In the genomic region with DNA sequence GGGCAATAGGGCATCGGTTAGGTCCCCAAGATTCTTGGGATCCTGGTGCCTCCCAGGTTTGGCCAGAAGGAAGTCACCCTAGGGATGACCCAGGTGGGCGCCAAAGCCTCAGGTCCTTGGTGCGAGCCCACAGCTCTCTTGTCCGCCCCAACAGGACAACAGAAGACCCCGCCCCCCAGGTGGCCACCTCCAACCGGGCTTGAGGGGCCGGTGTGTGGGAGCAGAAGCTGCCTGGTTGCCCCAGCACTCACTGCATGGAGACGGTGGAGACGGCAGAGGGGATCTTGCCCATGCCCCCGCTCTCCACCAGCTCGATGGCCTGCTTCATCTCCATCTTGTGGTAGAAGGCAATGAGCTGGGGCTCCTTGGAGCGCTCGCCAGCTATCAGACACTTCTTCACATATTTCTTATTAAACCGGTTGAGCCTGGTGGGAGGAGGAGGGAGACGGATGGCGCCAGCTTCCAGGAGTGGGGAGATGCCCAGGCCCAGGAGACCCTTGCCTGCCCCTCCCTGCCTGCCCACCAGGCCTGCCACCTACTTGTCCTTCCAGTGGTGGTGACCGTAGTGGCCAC, we compare ENCODE assay signal across 12 cellular contexts. TPM values are rescaled to one million over a fixed set of nuclear protein-coding genes. Genes with fewer than 3 reads are reported as not detected.
DNase-seq lines count a peak whose midpoint lies in the region; ATAC-seq and TF ChIP-seq lines count a peak whose summit lies in the region.
"Had no signal": no experiment of that assay in that cellular context is flagged by ENCODE, and none has a peak within 500 bp of the region (broad histone marks: within the 10 kb centered on the region; RNA-seq: fewer than 3 reads in every experiment).

No MANE protein-coding gene starts in this region.

- H2BK12ac ChIP-seq in mesenchymal stem cell (ENCODE audit: low read length in 2 of 2): peak overlapping the region in 1 of 2 experiments; percentile 79

- TF ChIP-seq CTCF in HEK293 (tag by site-specific recombination; IDR thresholded peaks at IDR 0.05): no peak
- TF ChIP-seq CTCF in omental fat pad (IDR thresholded peaks at IDR 0.05): no peak

- no peaks in the 10 kb centered on the region for H3K9me3 Mint-ChIP-seq in stimulated activated memory B cell treated with anti-CD40 and anti-IgM and Interleukin-4, amounts not matched to agents 10 μg/mL and 1 μg/mL and 100 μg/mL, for 72 hours

- H3K4me3 ChIP-seq in HEK293 (ENCODE audit: low read depth, low read length) (no peak overlapping the region), NT2/D1 (ENCODE audit: insufficient read length, low read depth) (no peak overlapping the region), mesenchymal stem cell (ENCODE audit: insufficient read depth in 1 of 2, low read depth in 1 of 2, low read length in 2 of 2) (no peak overlapping the region)
- H3K4me3 ChIP-seq: Peyer's patch, SJCRH30 had no signal

- ATAC-seq in stimulated activated memory B cell treated with anti-CD40 and anti-IgM and Interleukin-4, amounts not matched to agents 10 μg/mL and 1 μg/mL and 100 μg/mL, for 72 hours: no peak
- ATAC-seq in omental fat pad (ENCODE audit: low FRiP score) (no peak), GM18498 (IDR thresholded peaks at IDR 0.05; ENCODE audit: unreplicated experiment) (no peak)

- H3K79me1 ChIP-seq in mesenchymal stem cell (replicated peaks; ENCODE audit: low read length, poor library complexity, severe bottlenecking): no peaks in the 10 kb centered on the region

- no peak overlapping the region for H2BK120ac ChIP-seq in mesenchymal stem cell (ENCODE audit: low read depth, low read length)

- H3K27ac Mint-ChIP-seq in stimulated activated memory B cell treated with anti-CD40 and anti-IgM and Interleukin-4, amounts not matched to agents 10 μg/mL and 1 μg/mL and 100 μg/mL, for 72 hours: peak overlapping the region; percentile 34

- H3K18ac ChIP-seq in mesenchymal stem cell (ENCODE audit: low read depth in 1 of 2, low read length in 2 of 2): peak overlapping the region in 1 of 2 experiments; percentile 41

- no peaks in the 10 kb centered on the region for H3K9me3 ChIP-seq in HEK293 (ENCODE audit: control insufficient read depth, insufficient read depth, low read depth, low read length)
- no peaks in the 10 kb centered on the region for H3K9me3 ChIP-seq in NT2/D1 (ENCODE audit: insufficient read depth, low read length)
- H3K9me3 ChIP-seq in mesenchymal stem cell (ENCODE audit: control insufficient read depth, low read length): no peaks in the 10 kb centered on the region
- H3K9me3 ChIP-seq: Peyer's patch, SJCRH30 had no signal

- no peak overlapping the region for H2AK5ac ChIP-seq in mesenchymal stem cell (ENCODE audit: low read length, severe bottlenecking)

- CTCF ChIA-PET in HEK293 (lab: Yijun Ruan, JAX): interaction anchor here (0.6 to 15.2 kb wide), 31 partner anchors 9 to 560 kb away, joined by 3 to 329 read pairs (median 4); partner anchors contain the start of gene WDTC1

- POLR2A ChIA-PET in HEK293 (lab: Yijun Ruan, JAX): interaction anchor here (0.6 to 2.4 kb wide), 3 partner anchors 52 to 199 kb away, joined by 3 to 8 read pairs (median 5); partner anchors contain the start of gene SLC9A1

- H3K14ac ChIP-seq in mesenchymal stem cell (ENCODE audit: low read length in 2 of 2): no peak overlapping the region

- WGBS in mesenchymal stem cell: 84% methylated on average over 13 of the region's 17 CpGs

- H2AFZ ChIP-seq in mesenchymal stem cell (ENCODE audit: low read depth, low read length): no peak overlapping the region

- H3K23ac ChIP-seq in mesenchymal stem cell (ENCODE audit: low read length in 2 of 2): no peak overlapping the region

- no peak overlapping the region for H2BK5ac ChIP-seq in mesenchymal stem cell (ENCODE audit: low read depth, low read length, poor library complexity, severe bottlenecking)

- no peaks in the 10 kb centered on the region for H3K27me3 Mint-ChIP-seq in stimulated activated memory B cell treated with anti-CD40 and anti-IgM and Interleukin-4, amounts not matched to agents 10 μg/mL and 1 μg/mL and 100 μg/mL, for 72 hours

- H3K4me2 ChIP-seq in mesenchymal stem cell (ENCODE audit: low read length, poor library complexity, severe bottlenecking): no peak overlapping the region

- H3K4me1 Mint-ChIP-seq in stimulated activated memory B cell treated with anti-CD40 and anti-IgM and Interleukin-4, amounts not matched to agents 10 μg/mL and 1 μg/mL and 100 μg/mL, for 72 hours: peaks cover 67% of the 10 kb centered on the region

- H3K9ac ChIP-seq in NT2/D1 (ENCODE audit: insufficient read length, low read depth): peak overlapping the region; percentile 29
- H3K9ac ChIP-seq in mesenchymal stem cell (ENCODE audit: low read length): no peak overlapping the region

- H3K36me3 ChIP-seq in HEK293 (ENCODE audit: control insufficient read depth in 2 of 2, insufficient read depth in 1 of 2, low read length in 2 of 2) (peaks cover 0 to 54% of the 10 kb centered on the region in 2 experiments; a peak in 1 of 3 replicates), NT2/D1 (ENCODE audit: insufficient read depth, insufficient read length, low read length) (peaks cover 65% of the 10 kb centered on the region), mesenchymal stem cell (ENCODE audit: control insufficient read depth in 1 of 2, insufficient read depth in 2 of 2, low read depth in 1 of 2, low read length in 2 of 2) (peaks cover 27 to 36% of the 10 kb centered on the region in 2 experiments)
- H3K36me3 ChIP-seq: SJCRH30 had no signal

- no peak overlapping the region for H3K27ac ChIP-seq in HEK293 (ENCODE audit: extremely low read depth, low read depth, low read length)
- H3K27ac ChIP-seq in mesenchymal stem cell (ENCODE audit: low read length, poor library complexity, severe bottlenecking): no peak overlapping the region
- H3K27ac ChIP-seq: Peyer's patch, SJCRH30 had no signal

- H3K4me1 ChIP-seq in HEK293 (ENCODE audit: control insufficient read depth, insufficient read depth, low read length) (peaks cover 8% of the 10 kb centered on the region), NT2/D1 (ENCODE audit: insufficient read depth, insufficient read length) (peaks cover 29% of the 10 kb centered on the region), mesenchymal stem cell (ENCODE audit: control insufficient read depth, insufficient read depth, low read depth, low read length) (peaks cover 24% of the 10 kb centered on the region)

- H4K8ac ChIP-seq in mesenchymal stem cell (ENCODE audit: low read length): peak overlapping the region; percentile 45

- H3K36me3 Mint-ChIP-seq in stimulated activated memory B cell treated with anti-CD40 and anti-IgM and Interleukin-4, amounts not matched to agents 10 μg/mL and 1 μg/mL and 100 μg/mL, for 72 hours: peaks cover 19% of the 10 kb centered on the region

- no peaks in the 10 kb centered on the region for H3K27me3 ChIP-seq in NT2/D1 (ENCODE audit: insufficient read depth, insufficient read length)
- no peaks in the 10 kb centered on the region for H3K27me3 ChIP-seq in mesenchymal stem cell (ENCODE audit: control insufficient read depth in 1 of 2, insufficient read depth in 1 of 2, low read length in 2 of 2)
- H3K27me3 ChIP-seq: Peyer's patch, SJCRH30 had no signal

- no peak overlapping the region for H3K4me3 Mint-ChIP-seq in stimulated activated memory B cell treated with anti-CD40 and anti-IgM and Interleukin-4, amounts not matched to agents 10 μg/mL and 1 μg/mL and 100 μg/mL, for 72 hours
- H3K4me3 Mint-ChIP-seq: CD14-positive monocyte had no signal

- H4K91ac ChIP-seq in mesenchymal stem cell (ENCODE audit: low read length): peak overlapping the region; percentile 73

- H2BK15ac ChIP-seq in mesenchymal stem cell (ENCODE audit: low read depth, poor library complexity, severe bottlenecking): peak overlapping the region; percentile 31

- H3K4ac ChIP-seq in mesenchymal stem cell (ENCODE audit: low read depth in 1 of 2, low read length in 2 of 2): no peak overlapping the region

- DNase-seq in NT2/D1 (ENCODE audit: low read depth, low spot score) (no peak), mesenchymal stem cell (no peak), omental fat pad (ENCODE audit: low spot score) (no peak), ACHN (no peak)
- DNase-seq: NCI-H2029 treated with DMSO at 0.1 percent for 48 hours, NCI-H524 treated with DMSO at 0.1 percent for 48 hours had no signal

- in situ Hi-C loops in ACHN (cut with HindIII; ENCODE audit: low pct_ligation_motif_present, low pct_unique_long_range_greater_than_20kb, low sequenced_read_pairs): no loop called here

TF ChIP-seq in HEK293, 187 proteins besides CTCF, POLR2A, EP300 and RAD21 (continues in another document):
- no peak for TF ChIP-seq ZNF76 (tag by site-specific recombination; IDR thresholded peaks at IDR 0.05; ENCODE audit: borderline replicate concordance, low read depth)
- no peak for TF ChIP-seq ZBTB11 (tag by site-specific recombination; conservative IDR thresholded peaks at IDR 0.05; ENCODE audit: low read depth)

RNA-seq across cellular contexts. Expression of gene SLC9A1, which starts 52.7 kb away (rescaled TPM):
- polyA plus RNA-seq in mesenchymal stem cell (2013, experiment 1 of 2): 37.0 TPM
- polyA plus RNA-seq in mesenchymal stem cell (2013, experiment 2 of 2): 36.1 TPM
- total RNA-seq in omental fat pad: 10 to 100 TPM in 2 of 4 donors, 1 to 10 TPM in 2; 6.1 to 12.0 (median 10.0) TPM
